In genomic region chr1:153536618-153537375, GRCh38 we compare ENCODE assay signal across 6 cellular contexts.
A peak's percentile ranks its signal among the peaks of the same experiment; 100 is the strongest.
DNase-seq lines count a peak whose midpoint lies in the region; ATAC-seq and TF ChIP-seq lines count a peak whose summit lies in the region.

No MANE protein-coding gene starts in this region.

- no peak for ATAC-seq in HG03520 (IDR thresholded peaks at IDR 0.05; ENCODE audit: unreplicated experiment)

- DNase-seq in AG09309 (ENCODE audit: low read depth) (no peak), kidney tubule cell (ENCODE audit: low spot score) (peak; percentile 58), GM10248 (ENCODE audit: extremely low spot score) (no peak), HUDEP-2 (lab: John Stamatoyannopoulos, UW; ENCODE audit: unreplicated experiment in 76 of 76) (no peak)

- POLR2A ChIA-PET in GM10248 (lab: Yijun Ruan, JAX), result no interaction called here

- TF ChIP-seq CTCF in AG09309 (IDR thresholded peaks at IDR 0.05; ENCODE audit: control insufficient read depth, insufficient read depth, low read depth, low read length, missing control alignments), result no peak
- TF ChIP-seq CTCF in VCaP (conservative IDR thresholded peaks at IDR 0.05), result no peak
- no peak for TF ChIP-seq CTCF in GM10248 (IDR thresholded peaks at IDR 0.05; ENCODE audit: control extremely low read depth, extremely low read depth, low read depth, missing control alignments)

- CTCF ChIA-PET in GM10248 (lab: Yijun Ruan, JAX), result interaction anchor here (0.9 to 8.8 kb wide), 3 partner anchors 26 to 79 kb away, joined by 3 to 126 read pairs (median 3); no protein-coding TSS in a partner anchor

- H3K4me3 ChIP-seq in AG09309 (ENCODE audit: control insufficient read depth, low read depth, low read length), result peak overlapping the region; percentile 71; the same call in 1 of the 2 replicates

- peak overlapping the region; percentile 59; the same call in 1 of the 2 replicates for H3K27ac ChIP-seq in VCaP
